Comparison of ENCODE assay signal across 28 cellular contexts in the genomic region with DNA sequence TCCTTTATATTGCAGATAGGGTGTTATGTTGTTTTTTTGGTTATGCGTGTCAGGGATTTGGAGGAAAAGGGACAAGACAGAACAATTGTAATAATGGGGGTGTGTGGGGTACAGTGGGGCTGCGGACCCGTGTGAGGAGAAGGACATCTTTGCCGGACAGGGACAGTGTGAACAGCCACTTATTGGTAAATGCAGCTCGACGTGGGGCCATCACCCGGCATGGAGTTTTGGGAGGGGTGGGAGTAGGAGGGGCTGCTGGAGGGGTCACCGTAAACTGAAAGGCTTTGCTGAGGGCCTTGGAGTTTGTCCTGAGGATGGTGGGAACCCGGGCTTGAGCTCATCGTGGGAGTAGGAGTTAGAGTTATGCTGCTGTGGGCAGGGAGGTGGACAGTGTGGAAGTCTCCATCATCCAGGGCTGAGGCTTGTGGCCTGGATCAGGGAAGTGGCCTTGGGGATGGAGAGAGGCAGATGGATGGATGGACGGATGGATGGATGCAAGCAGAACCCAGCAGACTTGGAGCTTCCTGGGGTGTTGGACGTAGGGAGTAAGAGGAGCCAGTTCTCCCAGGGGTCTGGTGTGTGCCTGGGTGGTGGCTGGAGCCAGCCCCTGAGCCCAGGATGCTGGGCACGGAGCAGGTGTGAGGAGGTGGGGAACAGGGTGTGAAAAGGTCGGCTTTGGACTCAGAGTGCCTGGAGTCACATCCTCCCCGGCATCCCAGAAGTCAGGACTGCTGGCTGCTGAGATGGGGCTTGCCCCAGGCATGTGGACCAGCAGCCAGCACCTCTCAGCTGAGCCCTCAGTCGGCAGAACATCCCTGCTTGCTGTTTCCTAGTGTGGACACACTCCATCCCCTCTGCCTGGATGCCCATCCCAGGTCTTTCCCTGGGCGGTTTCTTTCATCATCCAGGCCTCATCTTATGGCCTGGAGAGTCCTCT.
DNase-seq lines count a peak whose midpoint lies in the region; ATAC-seq and TF ChIP-seq lines count a peak whose summit lies in the region.
"Had no signal": no experiment of that assay in that cellular context is flagged by ENCODE, and none has a peak within 500 bp of the region (broad histone marks: within the 10 kb centered on the region; RNA-seq: fewer than 3 reads in every experiment).

No MANE protein-coding gene starts in this region.

- H3K9ac ChIP-seq in mammary epithelial cell (ENCODE audit: insufficient read depth, low read length) (no peak overlapping the region), colonic mucosa (ENCODE audit: low read depth in 2 of 2, low read length in 2 of 2) (no peak overlapping the region)

- no peak overlapping the region for H3K4me2 ChIP-seq in mammary epithelial cell (ENCODE audit: insufficient read depth, low read depth, low read length)

- no peaks in the 10 kb centered on the region for H3K36me3 ChIP-seq in mammary epithelial cell (ENCODE audit: insufficient read depth, low read length)
- no peaks in the 10 kb centered on the region for H3K36me3 ChIP-seq in colonic mucosa
- H3K36me3 ChIP-seq: breast epithelium, heart left ventricle, ovary had no signal

- H3K27ac Mint-ChIP-seq in MCF 10A (ENCODE audit: low read depth, unreplicated experiment), result peak overlapping the region; percentile 44
- peak overlapping the region; percentile 61 for H3K27ac Mint-ChIP-seq in type B pancreatic cell
- H3K27ac Mint-ChIP-seq: activated CD4-positive, alpha-beta T cell treated with anti-CD3 and anti-CD28 coated beads for 36 hours; activated naive CD8-positive, alpha-beta T cell treated with anti-CD3 and anti-CD28 coated beads for 36 hours; CD8-positive, alpha-beta T cell had no signal

- dilution Hi-C loops in mammary epithelial cell (cut with HindIII; ENCODE audit: low sequenced_read_pairs), result no loop called here

- 97% methylated on average over 10 of the region's 17 CpGs for WGBS in mammary epithelial cell (ENCODE audit: low coverage, missing lambda C conversion rate)

- H3K4me3 ChIP-seq in mammary epithelial cell (replicated peaks in 1 of 3; ENCODE audit: insufficient read depth in 1 of 3, low read depth in 2 of 3, low read length in 3 of 3), result no peak overlapping the region
- no peak overlapping the region for H3K4me3 ChIP-seq in colonic mucosa
- H3K4me3 ChIP-seq: breast epithelium, heart left ventricle, K562, ovary, skin epidermis had no signal

- no peaks in the 10 kb centered on the region for H3K9me3 Mint-ChIP-seq in MCF 10A (ENCODE audit: unreplicated experiment)
- H3K9me3 Mint-ChIP-seq in type B pancreatic cell, result no peaks in the 10 kb centered on the region
- H3K9me3 Mint-ChIP-seq: activated naive CD8-positive, alpha-beta T cell treated with anti-CD3 and anti-CD28 coated beads for 36 hours; CD8-positive, alpha-beta T cell; nephron had no signal

- POLR2A ChIA-PET in MCF 10A (lab: Yijun Ruan, JAX), result interaction anchor here (1.1 to 6.9 kb wide), 7 partner anchors 9 to 112 kb away, joined by 3 to 94 read pairs (median 5); partner anchors contain the start of genes FAM217B and PPP1R3D

- H3K27me3 Mint-ChIP-seq in MCF 10A (ENCODE audit: insufficient read depth, unreplicated experiment) (no peaks in the 10 kb centered on the region), type B pancreatic cell (peaks cover 35% of the 10 kb centered on the region)

- no peaks in the 10 kb centered on the region for H3K36me3 Mint-ChIP-seq in MCF 10A (ENCODE audit: insufficient read depth, unreplicated experiment)
- H3K36me3 Mint-ChIP-seq in type B pancreatic cell, result no peaks in the 10 kb centered on the region
- H3K36me3 Mint-ChIP-seq: activated naive CD8-positive, alpha-beta T cell treated with anti-CD3 and anti-CD28 coated beads for 36 hours; CD8-positive, alpha-beta T cell had no signal

- no peaks in the 10 kb centered on the region for H3K27me3 ChIP-seq in mammary epithelial cell (ENCODE audit: insufficient read depth, low read length)
- no peaks in the 10 kb centered on the region for H3K27me3 ChIP-seq in colonic mucosa
- H3K27me3 ChIP-seq: heart left ventricle, ovary had no signal

- H3K4me1 ChIP-seq in mammary epithelial cell (ENCODE audit: insufficient read depth, low read length) (peaks cover 51% of the 10 kb centered on the region), colonic mucosa (no peaks in the 10 kb centered on the region)
- H3K4me1 ChIP-seq: breast epithelium had no signal

- intact Hi-C loops in MCF 10A (cut with micrococcal nuclease) (no loop called here), mammary epithelial cell (cut with micrococcal nuclease) (no loop called here), colonic mucosa (cut with DNase I) (no loop called here)

- BruUV-seq in MCF 10A (replicated peaks; lab: Mats Ljungman, UMichigan) (no TSS peak), mammary epithelial cell (replicated peaks; lab: Mats Ljungman, UMichigan) (no TSS peak)

- TF ChIP-seq CTCF in MCF 10A (IDR thresholded peaks at IDR 0.05; ENCODE audit: unreplicated experiment) (no peak), mammary epithelial cell (conservative IDR thresholded peaks at IDR 0.05 in 1 of 2, IDR thresholded peaks at IDR 0.05 in 1 of 2; ENCODE audit: extremely low read depth in 1 of 2, insufficient read depth in 1 of 2, low read depth in 1 of 2, low read length in 2 of 2) (no peak), colonic mucosa (IDR thresholded peaks at IDR 0.05) (no peak), type B pancreatic cell (conservative IDR thresholded peaks at IDR 0.05) (no peak)

- no peak overlapping the region for H3K27ac ChIP-seq in mammary epithelial cell (ENCODE audit: insufficient read depth, low read depth, low read length)
- no peak overlapping the region for H3K27ac ChIP-seq in colonic mucosa
- H3K27ac ChIP-seq: breast epithelium, heart left ventricle, ovary, skin epidermis had no signal

- ATAC-seq in left lobe of liver, result no peak
- ATAC-seq: activated CD4-positive, alpha-beta T cell treated with anti-CD3 and anti-CD28 coated beads for 36 hours; CD8-positive, alpha-beta T cell; K562; PC-3; Right ventricle myocardium inferior had no signal

- H2AFZ ChIP-seq in mammary epithelial cell (ENCODE audit: low read depth, low read length), result no peak overlapping the region

- peaks cover 68% of the 10 kb centered on the region for H3K4me1 Mint-ChIP-seq in MCF 10A (ENCODE audit: insufficient read depth, unreplicated experiment)
- H3K4me1 Mint-ChIP-seq in type B pancreatic cell (ENCODE audit: unreplicated experiment), result peaks cover 5% of the 10 kb centered on the region
- H3K4me1 Mint-ChIP-seq: activated CD4-positive, alpha-beta T cell treated with anti-CD3 and anti-CD28 coated beads for 36 hours; activated naive CD8-positive, alpha-beta T cell treated with anti-CD3 and anti-CD28 coated beads for 36 hours had no signal

- H3K4me3 Mint-ChIP-seq in MCF 10A (ENCODE audit: unreplicated experiment), result no peak overlapping the region
- no peak overlapping the region for H3K4me3 Mint-ChIP-seq in type B pancreatic cell
- H3K4me3 Mint-ChIP-seq: activated CD4-positive, alpha-beta T cell treated with anti-CD3 and anti-CD28 coated beads for 36 hours; activated naive CD8-positive, alpha-beta T cell treated with anti-CD3 and anti-CD28 coated beads for 36 hours; CD8-positive, alpha-beta T cell; nephron had no signal

- no peaks in the 10 kb centered on the region for H4K20me1 ChIP-seq in mammary epithelial cell (ENCODE audit: insufficient read depth, low read length)

- CTCF ChIA-PET in MCF 10A (lab: Yijun Ruan, JAX), result interaction anchor here (0.7 to 31.9 kb wide), 7 partner anchors 9 to 222 kb away, joined by 3 to 929 read pairs (median 4); no protein-coding TSS in a partner anchor
- CTCF ChIA-PET in mammary epithelial cell (lab: Charles Lee; ENCODE audit: low non-redundant PET), result no interaction called here

- DNase-seq in MCF 10A (ENCODE audit: unreplicated experiment) (no peak), mammary epithelial cell (no peak), colonic mucosa (peak; percentile 14), left lobe of liver (ENCODE audit: low spot score) (peak; percentile 27), type B pancreatic cell (ENCODE audit: extremely low spot score, unreplicated experiment) (no peak), NCI-H226 (no peak), HuH-7 (ENCODE audit: low spot score) (no peak)
- DNase-seq: activated CD4-positive, alpha-beta T cell treated with anti-CD3 and anti-CD28 coated beads for 36 hours; activated effector memory CD4-positive, alpha-beta T cell treated with Interleukin-2 at 50 U/mL for 16 hours; activated naive CD8-positive, alpha-beta T cell treated with anti-CD3 and anti-CD28 coated beads for 36 hours; activated T-cell treated with anti-CD3 and anti-CD28 coated beads, Interleukin-2, amount 50 U/mL, for 1 hour; CD8-positive, alpha-beta T cell; effector memory CD4-positive, alpha-beta T cell; erythroblast; heart left ventricle; NCI-H1105 treated with DMSO at 0.1 percent for 48 hours; NCI-H1930; NCI-H526 treated with DMSO at 0.1 percent for 48 hours; NK-92 treated with Interleukin-12 subunit alpha and Interleukin-12 subunit beta, amount 100 ng/mL, for 24 hours; ovary; PC-3; stimulated activated naive CD4-positive, alpha-beta T cell; SW 1271 had no signal

- H3K9me3 ChIP-seq in mammary epithelial cell (replicated peaks; ENCODE audit: insufficient read depth, low read length), result no peaks in the 10 kb centered on the region
- H3K9me3 ChIP-seq in colonic mucosa, result no peaks in the 10 kb centered on the region
- H3K9me3 ChIP-seq: breast epithelium, heart left ventricle, ovary had no signal

- no peaks in the 10 kb centered on the region for H3K79me2 ChIP-seq in mammary epithelial cell (ENCODE audit: insufficient read depth, low read length)

- in situ Hi-C loops in mammary epithelial cell (cut with MboI; ENCODE audit: low sequenced_read_pairs in 2 of 2), result no loop called here

Comparison
In these comparisons a context has a peak if more than half of its experiments do, and no peak if none do; other contexts are left out.
1. DNase-seq: peak in colonic mucosa (single experiment) and left lobe of liver (single experiment); none in MCF 10A (single experiment), mammary epithelial cell (single experiment), type B pancreatic cell (single experiment), NCI-H226 (single experiment) and HuH-7 (single experiment).